10 cellular contexts compared by ENCODE assay signal in genomic region chr4:140300271-140300970, GRCh38.
DNase-seq lines count a peak whose midpoint lies in the region; ATAC-seq lines count a peak whose summit lies in the region.
"Had no signal": no experiment of that assay in that cellular context is flagged by ENCODE, and none has a peak within 500 bp of the region (broad histone marks: within the 10 kb centered on the region; RNA-seq: fewer than 3 reads in every experiment).

No MANE protein-coding gene starts in this region.

- no peak for DNase-seq in left ventricle myocardium superior
- DNase-seq in cardiac septum (ENCODE audit: low spot score): no peak
- DNase-seq in RPMI7951 (ENCODE audit: low read depth): peak; percentile 73
- DNase-seq in fibroblast of the conjunctiva (ENCODE audit: low read depth): peak; percentile 56
- DNase-seq in central memory CD4-positive, alpha-beta T cell: no peak
- DNase-seq in cortex of kidney (lab: John Stamatoyannopoulos, UW): no peak
- no peak for DNase-seq in DMS79 treated with DMSO at 0.1 percent for 48 hours (lab: John Stamatoyannopoulos, UW)
- DNase-seq: activated CD4-positive, CD25-positive, alpha-beta regulatory T cell; effector memory CD4-positive, alpha-beta T cell had no signal

- peak overlapping the region; percentile 81 for H3K27ac ChIP-seq in temporal lobe (ENCODE audit: low read depth, low read length)

- intact Hi-C loops in left ventricle myocardium superior (cut with micrococcal nuclease): no loop called here
- intact Hi-C loops in cardiac septum (cut with DNase I): no loop called here

- peak; percentile 44 for ATAC-seq in left ventricle myocardium superior

Comparison
In these comparisons a context has a peak if more than half of its experiments do, and no peak if none do; other contexts are left out.
1. DNase-seq: peak in RPMI7951 (single experiment) and fibroblast of the conjunctiva (single experiment); none in left ventricle myocardium superior (single experiment), cardiac septum (single experiment), central memory CD4-positive, alpha-beta T cell (single experiment), cortex of kidney (single experiment) and DMS79 treated with DMSO at 0.1 percent for 48 hours (single experiment).